Comparison of ENCODE assay signal across 32 cellular contexts in genomic region chr1:114189398-114189797, GRCh38. TPM values are rescaled to one million over a fixed set of nuclear protein-coding genes. Genes with fewer than 3 reads are reported as not detected.
"Had no signal": no experiment of that assay in that cellular context is flagged by ENCODE, and none has a peak within 500 bp of the region (broad histone marks: within the 10 kb centered on the region; RNA-seq: fewer than 3 reads in every experiment).

No MANE protein-coding gene starts in this region.

- H3K4me1 ChIP-seq: ascending aorta had no signal

- H3K27ac ChIP-seq: ascending aorta, cardiac muscle cell, WERI-Rb-1 had no signal

- H3K36me3 ChIP-seq: ascending aorta, cardiac muscle cell, WERI-Rb-1 had no signal

- ATAC-seq: activated CD4-positive, CD25-positive, alpha-beta regulatory T cell treated with anti-CD3 and anti-CD28 coated beads, Interleukin-2, amount 50 U/mL, for 24 hours; activated CD8-positive, alpha-beta memory T cell treated with anti-CD3 and anti-CD28 coated beads, Interleukin-2, amount 10 ng/mL, durations not matched to agents 7 days and 5 days; activated CD8-positive, alpha-beta T cell treated with anti-CD3 and anti-CD28 coated beads, Interleukin-2, amount 10 ng/mL, durations not matched to agents 7 days and 5 days; activated naive CD8-positive, alpha-beta T cell treated with anti-CD3 and anti-CD28 coated beads, Interleukin-2, amount 50 U/mL, for 24 hours; WTC11 had no signal

- FAIRE-seq: bronchial epithelial cell had no signal

- DNase-seq: activated CD4-positive, alpha-beta memory T cell treated with anti-CD3 and anti-CD28 coated beads, Interleukin-2, amount 10 ng/mL, durations not matched to agents 7 days and 5 days; activated CD4-positive, alpha-beta T cell treated with anti-CD3 and anti-CD28 coated beads for 1 hour; activated CD4-positive, alpha-beta T cell treated with anti-CD3 and anti-CD28 coated beads for 4 hours; activated CD4-positive, alpha-beta T cell treated with anti-CD3 and anti-CD28 coated beads, Interleukin-2, amount 10 ng/mL, durations not matched to agents 24 days and 14 days; activated CD4-positive, alpha-beta T cell treated with anti-CD3 and anti-CD28 coated beads, Interleukin-2, amount 50 U/mL, for 48 hours; activated CD4-positive, CD25-positive, alpha-beta regulatory T cell; activated CD8-positive, alpha-beta memory T cell treated with anti-CD3 and anti-CD28 coated beads for 24 hours; activated CD8-positive, alpha-beta memory T cell treated with anti-CD3 and anti-CD28 coated beads, Interleukin-2, amount 10 ng/mL, durations not matched to agents 7 days and 5 days; activated CD8-positive, alpha-beta memory T cell treated with anti-CD3 and anti-CD28 coated beads, Interleukin-2, amount 50 U/mL, for 48 hours; activated CD8-positive, alpha-beta T cell treated with anti-CD3 and anti-CD28 coated beads, Interleukin-2, amount 10 ng/mL, durations not matched to agents 7 days and 5 days; activated effector memory CD4-positive, alpha-beta T cell treated with Interleukin-2 at 50 U/mL for 16 hours; activated gamma-delta T cell; activated naive CD4-positive, alpha-beta T cell treated with anti-CD3 and anti-CD28 coated beads, Interleukin-2, amount 10 ng/mL, durations not matched to agents 7 days and 5 days; activated naive CD4-positive, alpha-beta T cell treated with Interleukin-2 at 50 U/mL for 16 hours; activated naive CD8-positive, alpha-beta T cell treated with anti-CD3 and anti-CD28 coated beads, Interleukin-2, amount 10 ng/mL, durations not matched to agents 7 days and 5 days; activated naive CD8-positive, alpha-beta T cell treated with anti-CD3 and anti-CD28 coated beads, Interleukin-2, amount 50 U/mL, for 24 hours; activated T-cell treated with anti-CD3 and anti-CD28 coated beads, Interleukin-2, amount 50 U/mL, for 24 hours; activated T-cell treated with anti-CD3 and anti-CD28 coated beads, Interleukin-2, amount 50 U/mL, for 48 hours; amygdala; anterior cingulate cortex; caudate nucleus; cerebellar nuclear complex; T-helper 1 cell; T-helper 2 cell; T-helper 9 cell; WERI-Rb-1 had no signal

- H3K9me3 ChIP-seq: ascending aorta had no signal

- H3K27me3 ChIP-seq: ascending aorta, cardiac muscle cell had no signal

- H3K4me3 ChIP-seq: ascending aorta, cardiac muscle cell had no signal

RNA-seq across cellular contexts. Expression of gene SYT6, which starts 35.7 kb away (rescaled TPM):
- total RNA-seq: activated CD4-positive, alpha-beta memory T cell treated with anti-CD3 and anti-CD28 coated beads, Interleukin-2, amount 10 ng/mL, durations not matched to agents 7 days and 5 days; activated CD4-positive, alpha-beta T cell treated with anti-CD3 and anti-CD28 coated beads, Interleukin-2, amount 10 ng/mL, durations not matched to agents 24 days and 14 days; activated CD8-positive, alpha-beta memory T cell treated with anti-CD3 and anti-CD28 coated beads, Interleukin-2, amount 10 ng/mL, durations not matched to agents 7 days and 5 days; activated CD8-positive, alpha-beta T cell treated with anti-CD3 and anti-CD28 coated beads, Interleukin-2, amount 10 ng/mL, durations not matched to agents 7 days and 5 days; activated naive CD8-positive, alpha-beta T cell treated with anti-CD3 and anti-CD28 coated beads, Interleukin-2, amount 10 ng/mL, durations not matched to agents 7 days and 5 days; activated T-helper 2 cell treated with anti-CD3 and anti-CD28 coated beads, Interferon-gamma antibody, Interleukin-2, Interleukin-4, amounts not matched to agents 10 μg/mL and 5 μg/mL and 100 μg/mL, durations not matched to agents 14 hours and 24 hours and 36 hours; ascending aorta; bronchial epithelial cell had no signal
- polyA plus RNA-seq: cardiac muscle cell had no signal
